Comparison of ENCODE assay signal across 8 cellular contexts in the genomic region with DNA sequence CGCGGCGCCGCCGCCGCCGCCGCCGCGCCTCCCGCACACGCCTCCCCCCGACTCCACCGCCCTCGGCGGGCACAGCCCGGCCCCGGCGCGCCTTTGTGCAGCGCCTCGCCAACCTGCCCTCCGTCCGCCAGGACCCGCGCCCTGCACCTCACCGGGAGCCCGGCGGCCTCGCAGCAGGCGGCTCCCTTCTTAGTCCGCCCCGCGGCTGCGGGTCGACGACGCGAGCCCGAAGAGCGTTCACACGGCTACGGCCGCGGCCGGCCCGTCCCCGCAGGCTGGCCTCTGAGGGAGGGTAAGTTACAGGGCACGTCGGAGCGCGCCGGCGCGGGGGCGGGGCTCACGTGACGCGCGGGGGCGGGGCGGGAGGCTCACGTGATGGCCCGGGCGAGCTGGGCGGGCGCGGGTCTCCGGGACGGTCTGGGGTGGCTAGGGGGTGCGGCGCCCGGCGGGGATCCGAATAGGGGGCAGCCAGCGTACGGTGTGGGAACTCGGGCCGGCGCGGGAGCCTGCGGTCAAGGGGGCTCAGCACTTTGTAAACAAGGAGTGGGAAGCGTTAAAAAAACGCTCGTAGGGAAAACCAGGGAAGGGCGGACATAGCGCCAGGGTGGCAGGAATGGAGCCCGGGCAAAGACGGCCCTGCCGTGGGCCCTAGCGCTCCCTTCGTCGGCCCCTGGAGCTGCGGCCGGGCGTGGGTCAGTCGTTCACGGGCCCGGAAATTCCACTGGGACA. TPM values are rescaled to one million over a fixed set of nuclear protein-coding genes. Genes with fewer than 3 reads are reported as not detected.
DNase-seq lines count a peak whose midpoint lies in the region; ATAC-seq and TF ChIP-seq lines count a peak whose summit lies in the region.

A gene with protein sequence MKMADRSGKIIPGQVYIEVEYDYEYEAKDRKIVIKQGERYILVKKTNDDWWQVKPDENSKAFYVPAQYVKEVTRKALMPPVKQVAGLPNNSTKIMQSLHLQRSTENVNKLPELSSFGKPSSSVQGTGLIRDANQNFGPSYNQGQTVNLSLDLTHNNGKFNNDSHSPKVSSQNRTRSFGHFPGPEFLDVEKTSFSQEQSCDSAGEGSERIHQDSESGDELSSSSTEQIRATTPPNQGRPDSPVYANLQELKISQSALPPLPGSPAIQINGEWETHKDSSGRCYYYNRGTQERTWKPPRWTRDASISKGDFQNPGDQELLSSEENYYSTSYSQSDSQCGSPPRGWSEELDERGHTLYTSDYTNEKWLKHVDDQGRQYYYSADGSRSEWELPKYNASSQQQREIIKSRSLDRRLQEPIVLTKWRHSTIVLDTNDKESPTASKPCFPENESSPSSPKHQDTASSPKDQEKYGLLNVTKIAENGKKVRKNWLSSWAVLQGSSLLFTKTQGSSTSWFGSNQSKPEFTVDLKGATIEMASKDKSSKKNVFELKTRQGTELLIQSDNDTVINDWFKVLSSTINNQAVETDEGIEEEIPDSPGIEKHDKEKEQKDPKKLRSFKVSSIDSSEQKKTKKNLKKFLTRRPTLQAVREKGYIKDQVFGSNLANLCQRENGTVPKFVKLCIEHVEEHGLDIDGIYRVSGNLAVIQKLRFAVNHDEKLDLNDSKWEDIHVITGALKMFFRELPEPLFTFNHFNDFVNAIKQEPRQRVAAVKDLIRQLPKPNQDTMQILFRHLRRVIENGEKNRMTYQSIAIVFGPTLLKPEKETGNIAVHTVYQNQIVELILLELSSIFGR (minus strand): TSS at position 301 of the 729 bp plus-strand sequence. CDS start 19,976 bp downstream, outside the sequence.

- H3K9me3 ChIP-seq in Caco-2 (no peaks in the 10 kb centered on the region), fibroblast of lung (ENCODE audit: control insufficient read depth, insufficient read depth, low read depth, low read length) (no peaks in the 10 kb centered on the region)
- no peaks in the 10 kb centered on the region for H3K9me3 ChIP-seq in naive thymus-derived CD4-positive, alpha-beta T cell (ENCODE audit: control insufficient read depth in 2 of 3, low read length in 3 of 3)

- peaks cover 40% of the 10 kb centered on the region for H3K4me1 Mint-ChIP-seq in Caco-2 (ENCODE audit: low read depth, unreplicated experiment)
- peaks cover 42% of the 10 kb centered on the region for H3K4me1 Mint-ChIP-seq in activated T-helper 17 cell treated with anti-CD3 and anti-CD28 coated beads, Interleukin-2, amount 50 U/mL, for 72 hours
- peaks cover 30 to 52% (median 47%) of the 10 kb centered on the region in 7 donors for H3K4me1 Mint-ChIP-seq in naive thymus-derived CD4-positive, alpha-beta T cell
- H3K4me1 Mint-ChIP-seq in stimulated activated effector memory CD8-positive, alpha-beta T cell treated with anti-CD3 and anti-CD28 coated beads, Interleukin-12 subunit alpha, Interleukin-12 subunit beta, amount 100 ng/mL, for 72 hours = peaks cover 40% of the 10 kb centered on the region

- H3K79me2 ChIP-seq in fibroblast of lung (ENCODE audit: control insufficient read depth, insufficient read depth, low read length) = peaks cover 45% of the 10 kb centered on the region

- H3K27ac ChIP-seq in HL-60 (replicated peaks) = peak within 1 kb of the TSS; percentile 59
- peak within 1 kb of the TSS; percentile 97 for H3K27ac ChIP-seq in fibroblast of lung (ENCODE audit: insufficient read depth, low read length)
- peak within 1 kb of the TSS; percentile 84 for H3K27ac ChIP-seq in naive thymus-derived CD4-positive, alpha-beta T cell (ENCODE audit: low read depth, low read length)

- H3K4me3 ChIP-seq in Caco-2 (ENCODE audit: low read depth, low read length) (peak within 1 kb of the TSS; percentile 80), HL-60 (replicated peaks; ENCODE audit: insufficient read depth, low read length) (peak within 1 kb of the TSS; percentile 91), fibroblast of lung (replicated peaks in 1 of 4; ENCODE audit: control extremely low read depth in 1 of 4, insufficient read depth in 1 of 4, low read depth in 3 of 4, low read length in 4 of 4) (peak within 1 kb of the TSS; percentile 73 to 86 (median 78))
- H3K4me3 ChIP-seq in naive thymus-derived CD4-positive, alpha-beta T cell (ENCODE audit: low read length) = peak within 1 kb of the TSS; percentile 90

- no peaks in the 10 kb centered on the region for H4K20me1 ChIP-seq in fibroblast of lung (ENCODE audit: control insufficient read depth, extremely low read depth, insufficient read depth, low read length)

- peaks cover 12% of the 10 kb centered on the region; the same call in 1 of the 2 replicates for H3K4me1 ChIP-seq in Caco-2
- peaks cover 5% of the 10 kb centered on the region for H3K4me1 ChIP-seq in fibroblast of lung (ENCODE audit: control insufficient read depth, extremely low read depth, insufficient read depth, low read length)
- peaks cover 10% of the 10 kb centered on the region in 2 donors for H3K4me1 ChIP-seq in naive thymus-derived CD4-positive, alpha-beta T cell (ENCODE audit: control insufficient read depth in 2 of 2, insufficient read depth in 2 of 2, low read length in 2 of 2)

- peak; percentile 95 to 99 for DNase-seq in Caco-2
- peak; percentile 59 to 80 for DNase-seq in HL-60 (ENCODE audit: low read depth in 1 of 2, low spot score in 1 of 2)
- peak; percentile 80 to 82 for DNase-seq in fibroblast of lung (ENCODE audit: low read depth in 2 of 2)
- DNase-seq in naive thymus-derived CD4-positive, alpha-beta T cell = peak; percentile 76 to 90 (median 85)
- DNase-seq in stimulated activated effector memory CD8-positive, alpha-beta T cell treated with anti-CD3 and anti-CD28 coated beads, Interleukin-12 subunit alpha, Interleukin-12 subunit beta, amount 100 ng/mL, for 72 hours (ENCODE audit: low spot score in 2 of 2) = peak; percentile 74 to 89

- peak within 1 kb of the TSS; percentile 68 for H2AFZ ChIP-seq in fibroblast of lung (ENCODE audit: low read length)

- CTCF ChIA-PET in Caco-2 (lab: Charles Lee) = interaction anchor here (1.2 to 1.5 kb wide), 2 partner anchors 40 to 67 kb away, joined by 5 to 15 read pairs; no protein-coding TSS in a partner anchor
- CTCF ChIA-PET in naive thymus-derived CD4-positive, alpha-beta T cell (lab: Charles Lee) = no interaction called here

- ATAC-seq in GM19467 (IDR thresholded peaks at IDR 0.05; ENCODE audit: unreplicated experiment) = peak; percentile 68
- ATAC-seq in activated T-helper 17 cell treated with anti-CD3 and anti-CD28 coated beads, Interleukin-2, amount 50 U/mL, for 72 hours (replicated peaks) = peak; percentile 73
- peak; percentile 87 for ATAC-seq in naive thymus-derived CD4-positive, alpha-beta T cell
- peak; percentile 76 for ATAC-seq in stimulated activated effector memory CD8-positive, alpha-beta T cell treated with anti-CD3 and anti-CD28 coated beads, Interleukin-12 subunit alpha, Interleukin-12 subunit beta, amount 100 ng/mL, for 72 hours

- POLR2A ChIA-PET in Caco-2 (lab: Charles Lee) = interaction anchor here (0.5 to 1.7 kb wide), 6 partner anchors 14 to 67 kb away, joined by 3 to 8 read pairs (median 4); no protein-coding TSS in a partner anchor
- POLR2A ChIA-PET in naive thymus-derived CD4-positive, alpha-beta T cell (lab: Charles Lee) = interaction anchor here (1.2 to 1.4 kb wide), 3 partner anchors 10 to 449 kb away, joined by 3 to 4 read pairs (median 3); no protein-coding TSS in a partner anchor

- peak within 1 kb of the TSS; percentile 99 for H3K4me2 ChIP-seq in fibroblast of lung (ENCODE audit: extremely low read depth, insufficient read depth, low read length)

- no peaks in the 10 kb centered on the region for H3K36me3 ChIP-seq in Caco-2 (ENCODE audit: control insufficient read depth, insufficient read depth, low read length)
- H3K36me3 ChIP-seq in fibroblast of lung (ENCODE audit: control insufficient read depth, insufficient read depth, low read length) = no peaks in the 10 kb centered on the region
- peaks cover 0 to 11% (median 0%) of the 10 kb centered on the region in 3 experiments for H3K36me3 ChIP-seq in naive thymus-derived CD4-positive, alpha-beta T cell (ENCODE audit: control insufficient read depth in 2 of 3, insufficient read depth in 3 of 3, low read length in 3 of 3)

- no peaks in the 10 kb centered on the region for H3K9me3 Mint-ChIP-seq in Caco-2 (ENCODE audit: unreplicated experiment)
- H3K9me3 Mint-ChIP-seq in activated T-helper 17 cell treated with anti-CD3 and anti-CD28 coated beads, Interleukin-2, amount 50 U/mL, for 72 hours = no peaks in the 10 kb centered on the region
- no peaks in the 10 kb centered on the region for H3K9me3 Mint-ChIP-seq in naive thymus-derived CD4-positive, alpha-beta T cell
- H3K9me3 Mint-ChIP-seq in stimulated activated effector memory CD8-positive, alpha-beta T cell treated with anti-CD3 and anti-CD28 coated beads, Interleukin-12 subunit alpha, Interleukin-12 subunit beta, amount 100 ng/mL, for 72 hours = no peaks in the 10 kb centered on the region

- intact Hi-C loops in Caco-2 (cut with micrococcal nuclease; ENCODE audit: unreplicated experiment) = loop anchor here (1.0 to 5.0 kb wide), 7 partner anchors 9 to 419 kb away; partner anchors contain the start of gene EPC1
- intact Hi-C loops in naive thymus-derived CD4-positive, alpha-beta T cell (cut with micrococcal nuclease) = loop anchor here (1.0 to 10.0 kb wide), 20 partner anchors 20 to 1584 kb away; partner anchors contain the start of genes ZEB1 (in 2 of the 2), KIF5B (in 1 of the 2), MAP3K8 (in 1 of the 2) and MTPAP (in 1 of the 2)

- no peak for TF ChIP-seq CTCF in Caco-2 (IDR thresholded peaks at IDR 0.05; ENCODE audit: insufficient read depth in 1 of 2, low read depth in 1 of 2, low read length in 1 of 2, severe bottlenecking in 1 of 2, unreplicated experiment in 1 of 2)
- TF ChIP-seq CTCF in HL-60 (IDR thresholded peaks at IDR 0.05; ENCODE audit: insufficient read depth, low read length) = no peak
- no peak for TF ChIP-seq CTCF in fibroblast of lung (conservative IDR thresholded peaks at IDR 0.05 in 1 of 2, IDR thresholded peaks at IDR 0.05 in 1 of 2; ENCODE audit: low read depth in 1 of 2, low read length in 2 of 2)

- H3K4me3 Mint-ChIP-seq in Caco-2 (ENCODE audit: unreplicated experiment) = peak within 1 kb of the TSS; percentile 76
- H3K4me3 Mint-ChIP-seq in activated T-helper 17 cell treated with anti-CD3 and anti-CD28 coated beads, Interleukin-2, amount 50 U/mL, for 72 hours = peak within 1 kb of the TSS; percentile 94
- peak within 1 kb of the TSS; percentile 73 to 95 (median 92) for H3K4me3 Mint-ChIP-seq in naive thymus-derived CD4-positive, alpha-beta T cell
- peak within 1 kb of the TSS; percentile 83 for H3K4me3 Mint-ChIP-seq in stimulated activated effector memory CD8-positive, alpha-beta T cell treated with anti-CD3 and anti-CD28 coated beads, Interleukin-12 subunit alpha, Interleukin-12 subunit beta, amount 100 ng/mL, for 72 hours

- H3K27me3 Mint-ChIP-seq in Caco-2 (ENCODE audit: insufficient read depth, unreplicated experiment) = no peaks in the 10 kb centered on the region
- H3K27me3 Mint-ChIP-seq in activated T-helper 17 cell treated with anti-CD3 and anti-CD28 coated beads, Interleukin-2, amount 50 U/mL, for 72 hours = no peaks in the 10 kb centered on the region
- peaks cover 0 to 9% (median 0%) of the 10 kb centered on the region in 5 donors for H3K27me3 Mint-ChIP-seq in naive thymus-derived CD4-positive, alpha-beta T cell

- no TSS peak for BruUV-seq in Caco-2 (replicated peaks; lab: Mats Ljungman, UMichigan)

- peaks cover 24% of the 10 kb centered on the region for H3K36me3 Mint-ChIP-seq in Caco-2 (ENCODE audit: insufficient read depth, unreplicated experiment)
- H3K36me3 Mint-ChIP-seq in activated T-helper 17 cell treated with anti-CD3 and anti-CD28 coated beads, Interleukin-2, amount 50 U/mL, for 72 hours (ENCODE audit: low read depth) = no peaks in the 10 kb centered on the region
- H3K36me3 Mint-ChIP-seq in naive thymus-derived CD4-positive, alpha-beta T cell = peaks cover 0 to 2% (median 0%) of the 10 kb centered on the region in 5 donors
- H3K36me3 Mint-ChIP-seq in stimulated activated effector memory CD8-positive, alpha-beta T cell treated with anti-CD3 and anti-CD28 coated beads, Interleukin-12 subunit alpha, Interleukin-12 subunit beta, amount 100 ng/mL, for 72 hours = no peaks in the 10 kb centered on the region

- peak within 1 kb of the TSS; percentile 94 for H3K9ac ChIP-seq in fibroblast of lung (ENCODE audit: insufficient read depth, low read length)

- H3K27ac Mint-ChIP-seq in Caco-2 (ENCODE audit: unreplicated experiment) = peak within 1 kb of the TSS; percentile 97
- H3K27ac Mint-ChIP-seq in activated T-helper 17 cell treated with anti-CD3 and anti-CD28 coated beads, Interleukin-2, amount 50 U/mL, for 72 hours = peak within 1 kb of the TSS; percentile 79
- H3K27ac Mint-ChIP-seq in naive thymus-derived CD4-positive, alpha-beta T cell = peak within 1 kb of the TSS; percentile 66 to 93 (median 86)
- H3K27ac Mint-ChIP-seq in stimulated activated effector memory CD8-positive, alpha-beta T cell treated with anti-CD3 and anti-CD28 coated beads, Interleukin-12 subunit alpha, Interleukin-12 subunit beta, amount 100 ng/mL, for 72 hours = peak within 1 kb of the TSS; percentile 83

- H3K27me3 ChIP-seq in Caco-2 (replicated peaks; ENCODE audit: control insufficient read depth, insufficient read depth, low read length) = no peaks in the 10 kb centered on the region
- no peaks in the 10 kb centered on the region for H3K27me3 ChIP-seq in HL-60 (ENCODE audit: insufficient read depth, poor library complexity, severe bottlenecking)
- H3K27me3 ChIP-seq in fibroblast of lung (ENCODE audit: control insufficient read depth, insufficient read depth, low read length) = no peaks in the 10 kb centered on the region
- no peaks in the 10 kb centered on the region for H3K27me3 ChIP-seq in naive thymus-derived CD4-positive, alpha-beta T cell (ENCODE audit: control insufficient read depth in 2 of 2, insufficient read depth in 2 of 2, low read length in 2 of 2)

RNA-seq across cellular contexts. Expression of the gene that starts here (rescaled TPM):
- total RNA-seq in Caco-2 (2022) (62.3 and 63.1 TPM in 2 replicates), fibroblast of lung (57.0 and 63.1 TPM in 2 replicates)
- 9.3 TPM for polyA plus RNA-seq in PFSK-1 (2012; ENCODE audit: insufficient read length, low read depth)
- 1 to 10 TPM; 8.2 to 8.9 TPM for total RNA-seq in activated T-helper 17 cell treated with anti-CD3 and anti-CD28 coated beads, Interleukin-2, amount 50 U/mL, for 72 hours
- polyA plus RNA-seq in fibroblast of lung = 23.1 and 24.0 TPM in 2 replicates
- 15.7 and 17.5 TPM in 2 replicates for polyA plus RNA-seq in fibroblast of lung (2012)
- 3.6 and 4.2 TPM in 2 replicates for polyA minus RNA-seq in fibroblast of lung (ENCODE audit: low replicate concordance)
- total RNA-seq in naive thymus-derived CD4-positive, alpha-beta T cell = 10 to 100 TPM; 10.6 to 34.6 (median 31.4) TPM
- 10 to 100 TPM; 10.5 to 11.9 TPM for polyA plus RNA-seq in naive thymus-derived CD4-positive, alpha-beta T cell

Comparison
In these comparisons a context has a peak if more than half of its experiments do, and no peak if none do; other contexts are left out.
1. Peak in every context shown above with its lines: DNase-seq, ATAC-seq, H3K4me3 ChIP-seq and H3K27ac ChIP-seq.